8 cellular contexts compared by ENCODE assay signal in genomic region chr9:114371986-114372917, GRCh38.
A peak's percentile ranks its signal among the peaks of the same experiment; 100 is the strongest.
DNase-seq lines count a peak whose midpoint lies in the region.

No MANE protein-coding gene starts in this region.

- peaks cover 12% of the 10 kb centered on the region for H3K36me3 Mint-ChIP-seq in activated naive CD8-positive, alpha-beta T cell

- H3K4me3 Mint-ChIP-seq in activated naive CD8-positive, alpha-beta T cell = peak overlapping the region; percentile 74

- no peaks in the 10 kb centered on the region for H3K9me3 Mint-ChIP-seq in activated naive CD8-positive, alpha-beta T cell (ENCODE audit: low read depth)

- peak; percentile 46 for DNase-seq in activated CD4-positive, alpha-beta T cell treated with anti-CD3 and anti-CD28 coated beads for 48 hours
- no peak for DNase-seq in activated CD4-positive, alpha-beta T cell treated with anti-CD3 and anti-CD28 coated beads, Interleukin-2, amount 50 U/mL, for 4 hours
- DNase-seq in MV-4-11 (lab: John Stamatoyannopoulos, UW) (peak; percentile 50), kidney glomerular epithelial cell (lab: John Stamatoyannopoulos, UW) (peak; percentile 91), iPS-NIHi7 (ENCODE audit: extremely low spot score) (no peak), AG08396 (ENCODE audit: low spot score) (no peak), iPS-NIHi11 (ENCODE audit: low spot score) (no peak)

- H3K27me3 Mint-ChIP-seq in activated naive CD8-positive, alpha-beta T cell = no peaks in the 10 kb centered on the region

- peak overlapping the region; percentile 93 for H3K27ac Mint-ChIP-seq in activated naive CD8-positive, alpha-beta T cell

- peaks cover 90% of the 10 kb centered on the region for H3K4me1 Mint-ChIP-seq in activated naive CD8-positive, alpha-beta T cell (ENCODE audit: low read depth)

Comparison
In these comparisons a context has a peak if more than half of its experiments do, and no peak if none do; other contexts are left out.
1. DNase-seq: peak in activated CD4-positive, alpha-beta T cell treated with anti-CD3 and anti-CD28 coated beads for 48 hours (single experiment), MV-4-11 (single experiment) and kidney glomerular epithelial cell (single experiment); none in activated CD4-positive, alpha-beta T cell treated with anti-CD3 and anti-CD28 coated beads, Interleukin-2, amount 50 U/mL, for 4 hours (0 of 2), iPS-NIHi7 (single experiment), AG08396 (single experiment) and iPS-NIHi11 (single experiment).